In the genomic region with DNA sequence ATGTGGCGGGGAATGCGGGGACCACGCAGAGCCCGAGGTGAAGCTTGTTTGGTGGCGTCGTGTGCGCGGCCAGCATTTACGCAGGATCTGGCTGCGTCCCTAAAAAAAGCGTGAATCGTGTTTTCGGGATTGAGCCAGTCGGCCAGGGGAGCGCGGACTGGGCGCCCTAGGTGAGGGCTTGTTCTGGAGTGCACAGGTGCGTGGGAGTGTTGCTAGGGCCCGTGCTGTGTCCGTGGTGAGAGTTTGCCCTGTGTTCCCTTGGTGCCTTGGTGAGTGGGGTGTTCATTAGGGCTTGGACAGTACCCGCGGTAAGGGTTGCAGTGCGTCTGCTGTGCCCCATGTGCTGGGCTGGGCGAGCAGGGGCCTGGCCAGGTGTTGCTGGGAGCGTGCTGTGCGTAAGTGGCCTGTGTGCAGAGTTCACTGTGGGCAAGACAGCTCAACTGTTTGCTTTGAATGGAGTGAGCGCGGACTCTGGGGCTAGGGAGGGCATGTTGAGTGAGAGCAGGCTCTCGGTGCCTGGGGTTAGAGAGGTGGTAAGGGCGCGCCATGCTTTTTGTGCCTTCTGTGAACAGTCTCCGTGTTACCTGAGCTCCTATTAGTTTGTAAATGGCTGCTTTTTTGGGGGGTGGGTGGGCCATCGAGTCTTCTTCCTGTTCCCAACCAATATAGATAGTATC, we compare ENCODE assay signal across 8 cellular contexts. TPM values are rescaled to one million over a fixed set of nuclear protein-coding genes. Genes with fewer than 3 reads are reported as not detected.
DNase-seq lines count a peak whose midpoint lies in the region; ATAC-seq and TF ChIP-seq lines count a peak whose summit lies in the region.

No MANE protein-coding gene starts in this region.

- peaks cover 7% of the 10 kb centered on the region for H3K36me3 ChIP-seq in CD4-positive, CD25-positive, alpha-beta regulatory T cell (ENCODE audit: control insufficient read depth, insufficient read depth, low read length)
- peaks cover 10% of the 10 kb centered on the region for H3K36me3 ChIP-seq in mesodermal cell (ENCODE audit: control insufficient read depth, insufficient read depth, low read length)

- DNase-seq in CD4-positive, CD25-positive, alpha-beta regulatory T cell = peak in 2 of 3 donors; percentile 27 to 32
- peak; percentile 46 for DNase-seq in T-helper 2 cell treated with Interferon-gamma antibody and Interleukin-4, amounts not matched to agents 5 μg/mL and 100 μg/mL, for 36 hours (ENCODE audit: low spot score)
- peak in 2 of 10 donors; percentile 11 to 14 for DNase-seq in dorsolateral prefrontal cortex
- peak; percentile 51 for DNase-seq in stimulated activated naive CD8-positive, alpha-beta T cell treated with anti-CD3 and anti-CD28 coated beads, Interleukin-15, Interleukin-2, amounts not matched to agents 100 U/mL and 50 U/mL, for 24 hours
- DNase-seq in GF-D8 (lab: John Stamatoyannopoulos, UW) = no peak

- no peak for TF ChIP-seq CTCF in dorsolateral prefrontal cortex (IDR thresholded peaks at IDR 0.05 in 54 of 56, conservative IDR thresholded peaks at IDR 0.05 in 2 of 56; ENCODE audit: low read depth in 1 of 56, partially characterized antibody in 56 of 56)

- 0 to 1% methylated on average over 26 to 29 of the region's 33 CpGs for WGBS in mesodermal cell (ENCODE audit: insufficient coverage in 2 of 2), 2 experiments

- peaks cover 50% of the 10 kb centered on the region for H3K4me1 ChIP-seq in CD4-positive, CD25-positive, alpha-beta regulatory T cell (ENCODE audit: control insufficient read depth, insufficient read depth, low read length, poor library complexity, severe bottlenecking)
- H3K4me1 ChIP-seq in mesodermal cell (ENCODE audit: control insufficient read depth, insufficient read depth, low read length, poor library complexity, severe bottlenecking) = peaks cover 20% of the 10 kb centered on the region

- H3K9me3 ChIP-seq in CD4-positive, CD25-positive, alpha-beta regulatory T cell (ENCODE audit: control insufficient read depth in 2 of 2, low read length in 2 of 2) = no peaks in the 10 kb centered on the region
- no peaks in the 10 kb centered on the region for H3K9me3 ChIP-seq in mesodermal cell (ENCODE audit: control insufficient read depth, low read length)

- peaks cover 0 to 1% (median 0%) of the 10 kb centered on the region in 7 donors for H3K9me3 Mint-ChIP-seq in CD4-positive, CD25-positive, alpha-beta regulatory T cell
- H3K9me3 Mint-ChIP-seq in T-helper 2 cell treated with Interferon-gamma antibody and Interleukin-4, amounts not matched to agents 5 μg/mL and 100 μg/mL, for 36 hours = no peaks in the 10 kb centered on the region

- H3K4me3 ChIP-seq in CD4-positive, CD25-positive, alpha-beta regulatory T cell (ENCODE audit: low read depth, low read length) = peak overlapping the region; percentile 85
- peak overlapping the region; percentile 66 to 99 (median 93) for H3K4me3 ChIP-seq in dorsolateral prefrontal cortex
- H3K4me3 ChIP-seq in mesodermal cell (ENCODE audit: extremely low read depth, insufficient read depth, low read length, poor library complexity, severe bottlenecking) = peak overlapping the region; percentile 89

- intact Hi-C loops in dorsolateral prefrontal cortex (cut with DNase I) = loop anchor here in 1 of 2 donors (5.0 kb wide), 1 partner anchor 55 kb away; no protein-coding TSS in a partner anchor

- peak; percentile 9 to 10 for ATAC-seq in CD4-positive, CD25-positive, alpha-beta regulatory T cell (ENCODE audit: low read depth in 2 of 2)
- ATAC-seq in GM19372 (IDR thresholded peaks at IDR 0.05; ENCODE audit: low read depth, unreplicated experiment) (peak; percentile 37), HG03442 (IDR thresholded peaks at IDR 0.05; ENCODE audit: unreplicated experiment) (peak; percentile 34)
- ATAC-seq in stimulated activated naive CD8-positive, alpha-beta T cell treated with anti-CD3 and anti-CD28 coated beads, Interleukin-15, Interleukin-2, amounts not matched to agents 100 U/mL and 50 U/mL, for 24 hours = peak; percentile 33

- no peaks in the 10 kb centered on the region for H3K27me3 ChIP-seq in CD4-positive, CD25-positive, alpha-beta regulatory T cell (ENCODE audit: control insufficient read depth, insufficient read depth, low read length)
- no peaks in the 10 kb centered on the region for H3K27me3 ChIP-seq in dorsolateral prefrontal cortex

- H3K4me1 Mint-ChIP-seq in CD4-positive, CD25-positive, alpha-beta regulatory T cell = peaks cover 42 to 84% (median 66%) of the 10 kb centered on the region in 4 donors
- peaks cover 62% of the 10 kb centered on the region for H3K4me1 Mint-ChIP-seq in T-helper 2 cell treated with Interferon-gamma antibody and Interleukin-4, amounts not matched to agents 5 μg/mL and 100 μg/mL, for 36 hours (ENCODE audit: low read depth)

- H3K4me3 Mint-ChIP-seq in CD4-positive, CD25-positive, alpha-beta regulatory T cell = peak overlapping the region; percentile 97 to 100 (median 99)
- H3K4me3 Mint-ChIP-seq in T-helper 2 cell treated with Interferon-gamma antibody and Interleukin-4, amounts not matched to agents 5 μg/mL and 100 μg/mL, for 36 hours = peak overlapping the region; percentile 99

- H3K27ac Mint-ChIP-seq in CD4-positive, CD25-positive, alpha-beta regulatory T cell = peak overlapping the region; percentile 97 to 99 (median 99)
- peak overlapping the region; percentile 96 for H3K27ac Mint-ChIP-seq in T-helper 2 cell treated with Interferon-gamma antibody and Interleukin-4, amounts not matched to agents 5 μg/mL and 100 μg/mL, for 36 hours

- H3K36me3 Mint-ChIP-seq in CD4-positive, CD25-positive, alpha-beta regulatory T cell = peaks cover 13% of the 10 kb centered on the region
- H3K36me3 Mint-ChIP-seq in T-helper 2 cell treated with Interferon-gamma antibody and Interleukin-4, amounts not matched to agents 5 μg/mL and 100 μg/mL, for 36 hours (ENCODE audit: low read depth) = peaks cover 19% of the 10 kb centered on the region

- H3K27me3 Mint-ChIP-seq in CD4-positive, CD25-positive, alpha-beta regulatory T cell = peaks cover 4% of the 10 kb centered on the region
- H3K27me3 Mint-ChIP-seq in T-helper 2 cell treated with Interferon-gamma antibody and Interleukin-4, amounts not matched to agents 5 μg/mL and 100 μg/mL, for 36 hours (ENCODE audit: low read depth) = no peaks in the 10 kb centered on the region

- H3K27ac ChIP-seq in CD4-positive, CD25-positive, alpha-beta regulatory T cell (ENCODE audit: insufficient read depth, low read length, poor library complexity, severe bottlenecking) = peak overlapping the region; percentile 85
- peak overlapping the region in 57 of 59 donors; percentile 14 to 94 (median 88) for H3K27ac ChIP-seq in dorsolateral prefrontal cortex
- H3K27ac ChIP-seq in mesodermal cell (ENCODE audit: low read depth, low read length, severe bottlenecking) = peak overlapping the region; percentile 81

RNA-seq across cellular contexts. Expression of a gene that starts 0.7 kb away (rescaled TPM):
- 123 TPM for total RNA-seq in CD4-positive, CD25-positive, alpha-beta regulatory T cell
- polyA plus RNA-seq in CD4-positive, CD25-positive, alpha-beta regulatory T cell = 100 to 1,000 TPM; 117 to 159 (median 149) TPM
- 100 to 1,000 TPM in 54 of 120 experiments, 10 to 100 TPM in 66; 55.7 to 149 (median 97.5) TPM for total RNA-seq in dorsolateral prefrontal cortex
- polyA plus RNA-seq in mesodermal cell (2013, experiment 1 of 2) = 143 TPM
- 142 TPM for polyA plus RNA-seq in mesodermal cell (2013, experiment 2 of 2)
